Comparison of ENCODE assay signal across 6 cellular contexts in the genomic region with DNA sequence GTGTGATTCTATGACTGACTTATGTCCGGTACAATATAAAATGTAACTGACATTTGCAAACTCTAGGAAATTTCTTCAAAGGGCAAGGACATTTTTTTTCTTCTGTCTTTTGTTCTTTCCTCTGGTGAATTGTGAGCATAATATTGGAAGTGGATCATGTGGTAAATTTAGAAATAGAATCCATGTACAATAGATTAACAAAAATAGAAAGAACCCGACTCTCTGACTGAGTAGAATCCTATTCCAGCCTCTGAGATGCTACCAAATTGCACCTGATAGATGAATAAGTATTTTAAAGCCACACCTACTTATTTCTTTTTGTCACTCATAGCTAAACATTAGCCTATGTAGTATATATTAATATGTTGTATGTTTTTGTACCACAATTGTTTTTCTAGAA.
"Had no signal": no experiment of that assay in that cellular context is flagged by ENCODE, and none has a peak within 500 bp of the region (broad histone marks: within the 10 kb centered on the region; RNA-seq: fewer than 3 reads in every experiment).

No MANE protein-coding gene starts in this region.

- H3K27ac ChIP-seq: HL-60 had no signal

- H3K4me3 ChIP-seq: K562 had no signal

- ATAC-seq: HepG2, K562 had no signal

- DNase-seq: IMR-90, KBM-7, KG1 had no signal
